1 cellular context compared by ENCODE assay signal in the genomic region with DNA sequence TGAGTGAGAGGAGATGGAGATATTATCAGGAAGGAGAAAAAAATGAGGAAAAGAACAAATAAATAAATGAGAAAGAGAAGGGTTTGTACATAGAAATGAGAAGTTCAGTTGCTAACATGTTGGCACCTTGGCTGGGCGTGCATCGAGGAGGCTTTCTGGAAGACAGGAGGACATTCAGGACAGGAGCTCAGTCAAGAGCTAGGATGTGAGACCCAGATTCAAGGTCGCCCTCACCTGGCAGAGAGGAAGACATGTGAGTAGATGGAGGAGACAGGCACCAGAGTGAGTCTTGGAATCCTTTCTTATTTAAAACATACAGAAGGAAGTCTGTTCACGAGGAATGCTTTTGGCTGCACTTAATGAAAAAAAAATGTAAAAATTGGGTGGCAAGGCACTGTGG.
TF ChIP-seq lines count a peak whose summit lies in the region.

No MANE protein-coding gene starts in this region.

TF ChIP-seq in GM23338, 12 proteins besides CTCF, POLR2A, EP300 and RAD21 (continued from another document):
- TF ChIP-seq, protein P1, sequence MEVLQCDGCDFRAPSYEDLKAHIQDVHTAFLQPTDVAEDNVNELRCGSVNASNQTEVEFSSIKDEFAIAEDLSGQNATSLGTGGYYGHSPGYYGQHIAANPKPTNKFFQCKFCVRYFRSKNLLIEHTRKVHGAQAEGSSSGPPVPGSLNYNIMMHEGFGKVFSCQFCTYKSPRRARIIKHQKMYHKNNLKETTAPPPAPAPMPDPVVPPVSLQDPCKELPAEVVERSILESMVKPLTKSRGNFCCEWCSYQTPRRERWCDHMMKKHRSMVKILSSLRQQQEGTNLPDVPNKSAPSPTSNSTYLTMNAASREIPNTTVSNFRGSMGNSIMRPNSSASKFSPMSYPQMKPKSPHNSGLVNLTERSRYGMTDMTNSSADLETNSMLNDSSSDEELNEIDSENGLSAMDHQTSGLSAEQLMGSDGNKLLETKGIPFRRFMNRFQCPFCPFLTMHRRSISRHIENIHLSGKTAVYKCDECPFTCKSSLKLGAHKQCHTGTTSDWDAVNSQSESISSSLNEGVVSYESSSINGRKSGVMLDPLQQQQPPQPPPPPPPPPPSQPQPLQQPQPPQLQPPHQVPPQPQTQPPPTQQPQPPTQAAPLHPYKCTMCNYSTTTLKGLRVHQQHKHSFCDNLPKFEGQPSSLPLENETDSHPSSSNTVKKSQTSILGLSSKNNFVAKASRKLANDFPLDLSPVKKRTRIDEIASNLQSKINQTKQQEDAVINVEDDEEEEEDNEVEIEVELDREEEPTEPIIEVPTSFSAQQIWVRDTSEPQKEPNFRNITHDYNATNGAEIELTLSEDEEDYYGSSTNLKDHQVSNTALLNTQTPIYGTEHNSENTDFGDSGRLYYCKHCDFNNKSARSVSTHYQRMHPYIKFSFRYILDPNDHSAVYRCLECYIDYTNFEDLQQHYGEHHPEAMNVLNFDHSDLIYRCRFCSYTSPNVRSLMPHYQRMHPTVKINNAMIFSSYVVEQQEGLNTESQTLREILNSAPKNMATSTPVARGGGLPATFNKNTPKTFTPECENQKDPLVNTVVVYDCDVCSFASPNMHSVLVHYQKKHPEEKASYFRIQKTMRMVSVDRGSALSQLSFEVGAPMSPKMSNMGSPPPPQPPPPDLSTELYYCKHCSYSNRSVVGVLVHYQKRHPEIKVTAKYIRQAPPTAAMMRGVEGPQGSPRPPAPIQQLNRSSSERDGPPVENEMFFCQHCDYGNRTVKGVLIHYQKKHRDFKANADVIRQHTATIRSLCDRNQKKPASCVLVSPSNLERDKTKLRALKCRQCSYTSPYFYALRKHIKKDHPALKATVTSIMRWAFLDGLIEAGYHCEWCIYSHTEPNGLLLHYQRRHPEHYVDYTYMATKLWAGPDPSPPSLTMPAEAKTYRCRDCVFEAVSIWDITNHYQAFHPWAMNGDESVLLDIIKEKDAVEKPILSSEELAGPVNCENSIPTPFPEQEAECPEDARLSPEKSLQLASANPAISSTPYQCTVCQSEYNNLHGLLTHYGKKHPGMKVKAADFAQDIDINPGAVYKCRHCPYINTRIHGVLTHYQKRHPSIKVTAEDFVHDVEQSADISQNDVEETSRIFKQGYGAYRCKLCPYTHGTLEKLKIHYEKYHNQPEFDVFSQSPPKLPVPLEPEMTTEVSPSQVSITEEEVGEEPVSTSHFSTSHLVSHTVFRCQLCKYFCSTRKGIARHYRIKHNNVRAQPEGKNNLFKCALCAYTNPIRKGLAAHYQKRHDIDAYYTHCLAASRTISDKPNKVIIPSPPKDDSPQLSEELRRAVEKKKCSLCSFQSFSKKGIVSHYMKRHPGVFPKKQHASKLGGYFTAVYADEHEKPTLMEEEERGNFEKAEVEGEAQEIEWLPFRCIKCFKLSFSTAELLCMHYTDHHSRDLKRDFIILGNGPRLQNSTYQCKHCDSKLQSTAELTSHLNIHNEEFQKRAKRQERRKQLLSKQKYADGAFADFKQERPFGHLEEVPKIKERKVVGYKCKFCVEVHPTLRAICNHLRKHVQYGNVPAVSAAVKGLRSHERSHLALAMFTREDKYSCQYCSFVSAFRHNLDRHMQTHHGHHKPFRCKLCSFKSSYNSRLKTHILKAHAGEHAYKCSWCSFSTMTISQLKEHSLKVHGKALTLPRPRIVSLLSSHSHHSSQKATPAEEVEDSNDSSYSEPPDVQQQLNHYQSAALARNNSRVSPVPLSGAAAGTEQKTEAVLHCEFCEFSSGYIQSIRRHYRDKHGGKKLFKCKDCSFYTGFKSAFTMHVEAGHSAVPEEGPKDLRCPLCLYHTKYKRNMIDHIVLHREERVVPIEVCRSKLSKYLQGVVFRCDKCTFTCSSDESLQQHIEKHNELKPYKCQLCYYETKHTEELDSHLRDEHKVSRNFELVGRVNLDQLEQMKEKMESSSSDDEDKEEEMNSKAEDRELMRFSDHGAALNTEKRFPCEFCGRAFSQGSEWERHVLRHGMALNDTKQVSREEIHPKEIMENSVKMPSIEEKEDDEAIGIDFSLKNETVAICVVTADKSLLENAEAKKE (CRISPR knock-in tag; IDR thresholded peaks at IDR 0.05) = no peak
- TF ChIP-seq POLR2AphosphoS5 (IDR thresholded peaks at IDR 0.05; ENCODE audit: low read depth) (no peak), ZNF331 (CRISPR knock-in tag; IDR thresholded peaks at IDR 0.05; ENCODE audit: low read depth) (no peak), CREB1 (CRISPR knock-in tag; IDR thresholded peaks at IDR 0.05; ENCODE audit: low read depth) (no peak), EZH2 (IDR thresholded peaks at IDR 0.05; ENCODE audit: low read depth, unreplicated experiment) (no peak), NANOG (IDR thresholded peaks at IDR 0.05; ENCODE audit: borderline replicate concordance) (no peak)
- TF ChIP-seq, protein P2, sequence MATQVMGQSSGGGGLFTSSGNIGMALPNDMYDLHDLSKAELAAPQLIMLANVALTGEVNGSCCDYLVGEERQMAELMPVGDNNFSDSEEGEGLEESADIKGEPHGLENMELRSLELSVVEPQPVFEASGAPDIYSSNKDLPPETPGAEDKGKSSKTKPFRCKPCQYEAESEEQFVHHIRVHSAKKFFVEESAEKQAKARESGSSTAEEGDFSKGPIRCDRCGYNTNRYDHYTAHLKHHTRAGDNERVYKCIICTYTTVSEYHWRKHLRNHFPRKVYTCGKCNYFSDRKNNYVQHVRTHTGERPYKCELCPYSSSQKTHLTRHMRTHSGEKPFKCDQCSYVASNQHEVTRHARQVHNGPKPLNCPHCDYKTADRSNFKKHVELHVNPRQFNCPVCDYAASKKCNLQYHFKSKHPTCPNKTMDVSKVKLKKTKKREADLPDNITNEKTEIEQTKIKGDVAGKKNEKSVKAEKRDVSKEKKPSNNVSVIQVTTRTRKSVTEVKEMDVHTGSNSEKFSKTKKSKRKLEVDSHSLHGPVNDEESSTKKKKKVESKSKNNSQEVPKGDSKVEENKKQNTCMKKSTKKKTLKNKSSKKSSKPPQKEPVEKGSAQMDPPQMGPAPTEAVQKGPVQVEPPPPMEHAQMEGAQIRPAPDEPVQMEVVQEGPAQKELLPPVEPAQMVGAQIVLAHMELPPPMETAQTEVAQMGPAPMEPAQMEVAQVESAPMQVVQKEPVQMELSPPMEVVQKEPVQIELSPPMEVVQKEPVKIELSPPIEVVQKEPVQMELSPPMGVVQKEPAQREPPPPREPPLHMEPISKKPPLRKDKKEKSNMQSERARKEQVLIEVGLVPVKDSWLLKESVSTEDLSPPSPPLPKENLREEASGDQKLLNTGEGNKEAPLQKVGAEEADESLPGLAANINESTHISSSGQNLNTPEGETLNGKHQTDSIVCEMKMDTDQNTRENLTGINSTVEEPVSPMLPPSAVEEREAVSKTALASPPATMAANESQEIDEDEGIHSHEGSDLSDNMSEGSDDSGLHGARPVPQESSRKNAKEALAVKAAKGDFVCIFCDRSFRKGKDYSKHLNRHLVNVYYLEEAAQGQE (IDR thresholded peaks at IDR 0.05; ENCODE audit: unreplicated experiment) = no peak
